ENCODE assay signal across 10 cellular contexts in the genomic region with DNA sequence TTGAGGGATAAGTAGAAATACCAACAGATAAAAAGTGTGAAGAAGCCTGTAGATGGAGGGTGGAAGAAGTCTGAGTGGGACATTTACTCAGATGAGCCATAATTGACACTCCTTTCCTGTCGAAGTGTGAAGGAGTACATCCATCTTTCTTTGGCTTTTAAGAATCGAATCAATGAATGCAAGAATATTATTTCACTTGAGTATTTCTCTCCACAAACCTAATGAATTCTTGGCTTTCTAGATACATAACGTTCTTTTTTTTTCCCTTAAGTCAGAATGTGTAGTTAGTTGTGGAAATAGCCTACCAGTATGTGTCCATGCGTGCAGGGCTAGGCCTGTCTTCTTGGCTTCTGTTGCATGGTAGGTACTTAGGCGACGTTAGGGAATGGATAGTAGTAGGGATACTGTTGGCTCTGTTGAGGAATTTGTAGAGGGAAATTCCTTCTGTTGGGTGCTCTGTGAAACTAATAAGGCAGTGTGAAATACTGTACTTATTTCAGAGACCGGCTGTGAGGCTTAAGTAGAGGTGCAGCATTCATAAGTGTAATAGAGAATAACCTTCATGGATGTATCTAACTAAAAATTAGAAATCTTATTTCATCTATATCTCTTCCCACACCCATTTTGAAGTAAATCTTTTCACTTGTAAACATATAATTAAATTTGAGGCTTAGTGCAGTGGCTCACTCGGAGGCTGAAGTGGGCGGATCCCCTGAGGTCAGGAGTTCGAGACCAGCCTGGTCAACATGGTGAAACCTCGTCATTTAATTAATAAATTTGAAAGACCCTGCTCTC. TPM values are rescaled to one million over a fixed set of nuclear protein-coding genes. Genes with fewer than 3 reads are reported as not detected.
A peak's percentile ranks its signal among the peaks of the same experiment; 100 is the strongest.
DNase-seq lines count a peak whose midpoint lies in the region; ATAC-seq, FAIRE-seq and TF ChIP-seq lines count a peak whose summit lies in the region.
"Had no signal": no experiment of that assay in that cellular context is flagged by ENCODE, and none has a peak within 500 bp of the region (broad histone marks: within the 10 kb centered on the region; RNA-seq: fewer than 3 reads in every experiment).

No MANE protein-coding gene starts in this region.

- no peak overlapping the region for H3K14ac ChIP-seq in mesenchymal stem cell (ENCODE audit: low read length in 2 of 2)

- no peak overlapping the region for H3K4ac ChIP-seq in mesenchymal stem cell (ENCODE audit: low read depth in 1 of 2, low read length in 2 of 2)

- in situ Hi-C loops in K562 (cut with MboI) = loop anchor here (10.0 kb wide), 1 partner anchor 131 kb away; no protein-coding TSS in a partner anchor

- H3K9ac ChIP-seq in K562 (ENCODE audit: insufficient read depth in 1 of 2, low read depth in 2 of 2, low read length in 2 of 2) (peak overlapping the region; percentile 92 to 100), mesenchymal stem cell (ENCODE audit: low read length) (peak overlapping the region; percentile 99), kidney (ENCODE audit: low read length in 2 of 2) (peak overlapping the region in 1 of 2 donors; percentile 89)

- H2AFZ ChIP-seq in K562 (ENCODE audit: low read depth, low read length) (no peak overlapping the region), mesenchymal stem cell (ENCODE audit: low read depth, low read length) (no peak overlapping the region)

- peaks cover 25% of the 10 kb centered on the region for H3K79me1 ChIP-seq in mesenchymal stem cell (replicated peaks; ENCODE audit: low read length, poor library complexity, severe bottlenecking)

- FAIRE-seq in K562 (lab: Jason Lieb, UNC) = no peak
- FAIRE-seq in kidney (lab: Jason Lieb, UNC) = no peak

- no peak for TF ChIP-seq EP300 in K562 (IDR thresholded peaks at IDR 0.05; ENCODE audit: low read length)

- CTCF ChIA-PET in A673 (lab: Charles Lee) = no interaction called here
- CTCF ChIA-PET in K562 (lab: Yijun Ruan, JAX; ENCODE audit: low intra/inter-chr PET ratio) = no interaction called here

- H3K4me1 ChIP-seq in A673 (ENCODE audit: insufficient read depth, low read length, poor library complexity, severe bottlenecking) = peaks cover 40% of the 10 kb centered on the region
- H3K4me1 ChIP-seq in K562 (replicated peaks in 1 of 2; ENCODE audit: control insufficient read depth in 2 of 2, insufficient read depth in 2 of 2, low read length in 2 of 2) = peaks cover 28 to 38% of the 10 kb centered on the region in 2 experiments
- peaks cover 26% of the 10 kb centered on the region for H3K4me1 ChIP-seq in mesenchymal stem cell (ENCODE audit: control insufficient read depth, insufficient read depth, low read depth, low read length)
- peaks cover 16 to 35% of the 10 kb centered on the region in 2 donors for H3K4me1 ChIP-seq in kidney (ENCODE audit: control insufficient read depth in 1 of 2, insufficient read depth in 1 of 2, low read depth in 1 of 2, low read length in 2 of 2)

- 4% methylated on average over 11 of the region's 11 CpGs for WGBS in K562 (ENCODE audit: insufficient coverage, low coverage, missing lambda C conversion rate)
- WGBS in mesenchymal stem cell = 56% methylated on average over 8 of the region's 11 CpGs

- BruUV-seq in A673 (replicated peaks; lab: Mats Ljungman, UMichigan) (no TSS peak), K562 (replicated peaks; lab: Mats Ljungman, UMichigan) (no TSS peak)

- TF ChIP-seq CTCF in A673 (conservative IDR thresholded peaks at IDR 0.05; ENCODE audit: low read depth, low read length) (no peak), HFF-Myc (IDR thresholded peaks at IDR 0.05; ENCODE audit: low read depth, low read length, missing control alignments) (no peak), K562 (IDR thresholded peaks at IDR 0.05 in 2 of 3, conservative IDR thresholded peaks at IDR 0.05 in 1 of 3; ENCODE audit: insufficient read depth in 2 of 3, low read depth in 1 of 3, low read length in 3 of 3) (no peak), kidney (IDR thresholded peaks at IDR 0.05; ENCODE audit: borderline replicate concordance, extremely low read depth, insufficient read depth) (no peak)

- 0 out of 2 replicates have a peak, but pooled peaks have one; percentile 3 for TF ChIP-seq POLR2A in K562 (conservative IDR thresholded peaks at IDR 0.05)

- H3K79me2 ChIP-seq in K562 (ENCODE audit: control insufficient read depth, insufficient read depth, low read length) = peaks cover 68% of the 10 kb centered on the region

- H3K27ac ChIP-seq in A673 (ENCODE audit: low read depth, low read length, poor library complexity, severe bottlenecking) (peak overlapping the region; percentile 99), K562 (ENCODE audit: extremely low read depth, low read depth, low read length) (peak overlapping the region; percentile 98), mesenchymal stem cell (ENCODE audit: low read length, poor library complexity, severe bottlenecking) (no peak overlapping the region), kidney (ENCODE audit: low read depth in 2 of 2, low read length in 2 of 2) (no peak overlapping the region)

- H3K27me3 ChIP-seq in A673 (replicated peaks; ENCODE audit: insufficient read depth, low read depth, low read length, poor library complexity) (no peaks in the 10 kb centered on the region), K562 (ENCODE audit: control insufficient read depth in 2 of 2, insufficient read depth in 2 of 2, low read length in 2 of 2) (no peaks in the 10 kb centered on the region; a peak in 1 of 5 replicates), mesenchymal stem cell (ENCODE audit: control insufficient read depth in 1 of 2, insufficient read depth in 1 of 2, low read length in 2 of 2) (no peaks in the 10 kb centered on the region)
- H3K27me3 ChIP-seq: adrenal gland had no signal

- H2BK5ac ChIP-seq in mesenchymal stem cell (ENCODE audit: low read depth, low read length, poor library complexity, severe bottlenecking) = no peak overlapping the region

- no peaks in the 10 kb centered on the region for H3K9me1 ChIP-seq in K562 (ENCODE audit: control insufficient read depth, insufficient read depth, low read length)

- DNase-seq in A673 (ENCODE audit: low spot score) = no peak
- no peak for DNase-seq in HFF-Myc (ENCODE audit: extremely low read depth, low read depth)
- no peak for DNase-seq in K562 (ENCODE audit: extremely low read depth in 1 of 4, low spot score in 3 of 4)
- DNase-seq in mesenchymal stem cell = no peak
- no peak for DNase-seq in GF-D8 (lab: John Stamatoyannopoulos, UW)
- no peak for DNase-seq in stimulated activated naive CD4-positive, alpha-beta T cell (lab: John Stamatoyannopoulos, UW)
- no peak for DNase-seq in NK-92 treated with Interleukin-12 subunit alpha and Interleukin-12 subunit beta, amount 100 ng/mL, for 24 hours (lab: John Stamatoyannopoulos, UW)
- DNase-seq in kidney = no peak
- DNase-seq: adrenal gland, NCI-H1092 had no signal

- H3K4me3 ChIP-seq in A673 (ENCODE audit: low read depth, low read length, poor library complexity, severe bottlenecking) (peak overlapping the region; percentile 68), HFF-Myc (replicated peaks; ENCODE audit: low read depth, low read length) (peak overlapping the region; percentile 87), K562 (peak overlapping the region; percentile 93), mesenchymal stem cell (ENCODE audit: insufficient read depth in 1 of 2, low read depth in 1 of 2, low read length in 2 of 2) (peak overlapping the region in 1 of 2 experiments; percentile 91), kidney (ENCODE audit: low read length in 2 of 2) (peak overlapping the region in 1 of 2 donors; percentile 94)

- H3K18ac ChIP-seq in mesenchymal stem cell (ENCODE audit: low read depth in 1 of 2, low read length in 2 of 2) = no peak overlapping the region

- intact Hi-C loops in A673 (cut with micrococcal nuclease; ENCODE audit: unreplicated experiment) = no loop called here
- intact Hi-C loops in K562 (cut with micrococcal nuclease) = loop anchor here (10.0 kb wide), 1 partner anchor 301 kb away; no protein-coding TSS in a partner anchor
- intact Hi-C loops in kidney (cut with DNase I) = no loop called here

- no peak overlapping the region for H4K8ac ChIP-seq in mesenchymal stem cell (ENCODE audit: low read length)

- POLR2A ChIA-PET in A673 (lab: Charles Lee; ENCODE audit: low non-redundant PET) = no interaction called here
- POLR2A ChIA-PET in K562 (lab: Yijun Ruan, JAX) = interaction anchor here (0.6 to 8.1 kb wide), 9 partner anchors 8 to 1758 kb away, joined by 3 to 90 read pairs (median 12); a partner anchor contains a TSS

- H4K91ac ChIP-seq in mesenchymal stem cell (ENCODE audit: low read length) = no peak overlapping the region

- no peaks in the 10 kb centered on the region for H3K9me3 ChIP-seq in A673 (ENCODE audit: low read depth, low read length, poor library complexity, severe bottlenecking)
- no peaks in the 10 kb centered on the region for H3K9me3 ChIP-seq in K562 (replicated peaks; ENCODE audit: control insufficient read depth, insufficient read depth, low read depth, low read length)
- no peaks in the 10 kb centered on the region for H3K9me3 ChIP-seq in mesenchymal stem cell (ENCODE audit: control insufficient read depth, low read length)
- no peaks in the 10 kb centered on the region for H3K9me3 ChIP-seq in kidney (ENCODE audit: control insufficient read depth in 1 of 2, low read length in 2 of 2)
- H3K9me3 ChIP-seq: adrenal gland had no signal

- peak overlapping the region; percentile 99 for H3K4me2 ChIP-seq in K562 (ENCODE audit: insufficient read depth, low read length)
- peak overlapping the region; percentile 69 for H3K4me2 ChIP-seq in mesenchymal stem cell (ENCODE audit: low read length, poor library complexity, severe bottlenecking)

- H2BK12ac ChIP-seq in mesenchymal stem cell (ENCODE audit: low read length in 2 of 2) = no peak overlapping the region

- H3K23ac ChIP-seq in mesenchymal stem cell (ENCODE audit: low read length in 2 of 2) = no peak overlapping the region

- no peak overlapping the region for H2BK15ac ChIP-seq in mesenchymal stem cell (ENCODE audit: low read depth, poor library complexity, severe bottlenecking)

- no peak overlapping the region for H2AK5ac ChIP-seq in mesenchymal stem cell (ENCODE audit: low read length, severe bottlenecking)

- H3K36me3 ChIP-seq in A673 (ENCODE audit: insufficient read depth, low read length, poor library complexity, severe bottlenecking) (peaks cover 55% of the 10 kb centered on the region), K562 (ENCODE audit: control insufficient read depth, insufficient read depth, low read length) (peaks cover 76% of the 10 kb centered on the region), mesenchymal stem cell (ENCODE audit: control insufficient read depth in 1 of 2, insufficient read depth in 2 of 2, low read depth in 1 of 2, low read length in 2 of 2) (peaks cover 38 to 67% of the 10 kb centered on the region in 2 experiments), kidney (ENCODE audit: control insufficient read depth in 1 of 2, insufficient read depth in 2 of 2, low read length in 2 of 2) (peaks cover 13 to 29% of the 10 kb centered on the region in 2 donors)

- H2BK120ac ChIP-seq in mesenchymal stem cell (ENCODE audit: low read depth, low read length) = no peak overlapping the region

- peaks cover 42% of the 10 kb centered on the region for H4K20me1 ChIP-seq in K562 (replicated peaks; ENCODE audit: control insufficient read depth, insufficient read depth, low read length)

- no peak for TF ChIP-seq RAD21 in K562 (CRISPR knock-in tag; conservative IDR thresholded peaks at IDR 0.05 in 1 of 2, IDR thresholded peaks at IDR 0.05 in 1 of 2)

- no peak for ATAC-seq in K562

RNA-seq across cellular contexts. Expression of a gene that starts 1.5 kb away (rescaled TPM):
- total RNA-seq in A673 (2021) (1,781 and 1,852 TPM in 2 replicates), K562 (2014; rRNA removed) (7,421 and 7,756 TPM in 2 replicates), K562 (2014; rRNA removed; fragmentation: Illumina TruSeq; extraction: Trizol) (8,131 and 8,358 TPM in 2 replicates), K562 (2015; rRNA removed; fragmentation: Illumina TruSeq; extraction: Trizol) (6,830 and 6,840 TPM in 2 replicates), K562 (2021) (5,023 and 5,547 TPM in 2 replicates), kidney (1,706 TPM)
- total RNA-seq in K562 (2011; cell fraction: chromatin; rRNA removed; ENCODE audit: low replicate concordance) = 573 and 845 TPM in 2 replicates
- 1,781 and 2,022 TPM in 2 replicates for total RNA-seq in K562 (2011; cell fraction: nucleolus; rRNA removed)
- total RNA-seq in K562 (2011; cell fraction: nucleoplasm; rRNA removed) = 2,244 and 4,596 TPM in 2 replicates
- polyA plus RNA-seq in K562 (2011; rRNA removed) (10,924 and 13,776 TPM in 2 replicates), K562 (2014; fragmentation: Illumina TruSeq; extraction: Trizol) (6,410 and 6,519 TPM in 2 replicates), K562 (2014; fragmentation: Nextera tagmentation; extraction: Ambion mirVana) (over 10,000 TPM; 14,899 to 17,516 TPM), K562 (2014; rRNA removed) (10,223 and 10,563 TPM in 2 replicates), kidney (ENCODE audit: insufficient read depth, low read depth, low replicate concordance) (2,618 TPM)
- polyA plus RNA-seq in K562 (2011; cell fraction: cytosol; rRNA removed) = 9,974 and 14,279 TPM in 2 replicates
- 3,080 and 5,551 TPM in 2 replicates for polyA plus RNA-seq in K562 (2011; cell fraction: nucleus; rRNA removed)
- 10,450 and 11,249 TPM in 2 replicates for polyA plus RNA-seq in K562 (2012)
- polyA minus RNA-seq in K562 (2011; rRNA and poly(A)+ RNA removed) = 5,821 and 6,481 TPM in 2 replicates
- 1,459 and 1,756 TPM in 2 replicates for polyA minus RNA-seq in K562 (2011; cell fraction: cytosol; rRNA and poly(A)+ RNA removed)
- 337 and 777 TPM in 2 replicates for polyA minus RNA-seq in K562 (2011; cell fraction: nucleus; rRNA and poly(A)+ RNA removed)
- polyA plus RNA-seq in mesenchymal stem cell (2013, experiment 1 of 2) = 6,369 TPM
- 6,579 TPM for polyA plus RNA-seq in mesenchymal stem cell (2013, experiment 2 of 2)

RNA-seq across cellular contexts. Expression of a gene that starts 1.6 kb away (rescaled TPM):
- total RNA-seq in A673 (2021) (58.2 and 60.8 TPM in 2 replicates), K562 (2014; rRNA removed) (40.2 and 41.7 TPM in 2 replicates), K562 (2014; rRNA removed; fragmentation: Illumina TruSeq; extraction: Trizol) (37.6 and 38.0 TPM in 2 replicates), K562 (2015; rRNA removed; fragmentation: Illumina TruSeq; extraction: Trizol) (37.0 and 40.9 TPM in 2 replicates), K562 (2021) (60.2 and 67.1 TPM in 2 replicates), kidney (64.4 TPM)
- 400 and 717 TPM in 2 replicates for total RNA-seq in K562 (2011; cell fraction: chromatin; rRNA removed; ENCODE audit: low replicate concordance)
- 323 and 336 TPM in 2 replicates for total RNA-seq in K562 (2011; cell fraction: nucleolus; rRNA removed)
- 335 and 348 TPM in 2 replicates for total RNA-seq in K562 (2011; cell fraction: nucleoplasm; rRNA removed)
- polyA plus RNA-seq in K562 (2011; rRNA removed) (103 and 149 TPM in 2 replicates), K562 (2014; fragmentation: Illumina TruSeq; extraction: Trizol) (71.9 and 84.9 TPM in 2 replicates), K562 (2014; fragmentation: Nextera tagmentation; extraction: Ambion mirVana) (10 to 100 TPM; 24.4 to 37.6 TPM), K562 (2014; rRNA removed) (68.2 and 69.7 TPM in 2 replicates), kidney (ENCODE audit: insufficient read depth, low read depth, low replicate concordance) (35.8 TPM)
- 129 and 132 TPM in 2 replicates for polyA plus RNA-seq in K562 (2011; cell fraction: cytosol; rRNA removed)
- 844 and 952 TPM in 2 replicates for polyA plus RNA-seq in K562 (2011; cell fraction: nucleus; rRNA removed)
- polyA plus RNA-seq in K562 (2012) = 56.6 and 77.5 TPM in 2 replicates
- 149 and 152 TPM in 2 replicates for polyA minus RNA-seq in K562 (2011; rRNA and poly(A)+ RNA removed)
- polyA minus RNA-seq in K562 (2011; cell fraction: cytosol; rRNA and poly(A)+ RNA removed) = 43.4 and 43.6 TPM in 2 replicates
- 174 and 254 TPM in 2 replicates for polyA minus RNA-seq in K562 (2011; cell fraction: nucleus; rRNA and poly(A)+ RNA removed)
- 30.7 TPM for polyA plus RNA-seq in mesenchymal stem cell (2013, experiment 1 of 2)
- 29.4 TPM for polyA plus RNA-seq in mesenchymal stem cell (2013, experiment 2 of 2)

RNA-seq across cellular contexts. Expression of a gene that starts 3.6 kb away (rescaled TPM):
- total RNA-seq in A673 (2021) (4.0 TPM in 2 replicates), K562 (2014; rRNA removed) (1.3 and 2.6 TPM in 2 replicates), K562 (2014; rRNA removed; fragmentation: Illumina TruSeq; extraction: Trizol) (0.35 and 0.36 TPM in 2 replicates), K562 (2015; rRNA removed; fragmentation: Illumina TruSeq; extraction: Trizol) (0.94 and 1.2 TPM in 2 replicates), K562 (2021) (1.2 and 1.8 TPM in 2 replicates), kidney (20.2 TPM)
- total RNA-seq in K562 (2011; cell fraction: chromatin; rRNA removed; ENCODE audit: low replicate concordance) = 1.4 and 7.8 TPM in 2 replicates
- total RNA-seq in K562 (2011; cell fraction: nucleolus; rRNA removed) = 9.2 and 10.9 TPM in 2 replicates
- total RNA-seq in K562 (2011; cell fraction: nucleoplasm; rRNA removed) = 3.7 and 4.7 TPM in 2 replicates
- polyA plus RNA-seq in K562 (2011; rRNA removed) (0.42 and 0.61 TPM in 2 replicates), K562 (2014; fragmentation: Illumina TruSeq; extraction: Trizol) (0.33 and 0.60 TPM in 2 replicates), K562 (2014; fragmentation: Nextera tagmentation; extraction: Ambion mirVana) (under 1 TPM in 1 of 2 experiments, not detected in 1; 0.11 TPM), K562 (2014; rRNA removed) (0.65 and 0.98 TPM in 2 replicates), kidney (ENCODE audit: insufficient read depth, low read depth, low replicate concordance) (14.0 TPM)
- 0.34 and 1.3 TPM in 2 replicates for polyA plus RNA-seq in K562 (2011; cell fraction: cytosol; rRNA removed)
- 0.83 and 1.4 TPM in 2 replicates for polyA plus RNA-seq in K562 (2011; cell fraction: nucleus; rRNA removed)
- polyA plus RNA-seq in K562 (2012) = 1.2 and 2.5 TPM in 2 replicates
- polyA minus RNA-seq in K562 (2011; rRNA and poly(A)+ RNA removed) = 0.60 and 0.74 TPM in 2 replicates
- 0.67 and 1.6 TPM in 2 replicates for polyA minus RNA-seq in K562 (2011; cell fraction: cytosol; rRNA and poly(A)+ RNA removed)
- polyA minus RNA-seq in K562 (2011; cell fraction: nucleus; rRNA and poly(A)+ RNA removed) = 8.3 and 8.6 TPM in 2 replicates
- polyA plus RNA-seq in mesenchymal stem cell (2013, experiment 1 of 2) = 2.8 TPM
- 3.1 TPM for polyA plus RNA-seq in mesenchymal stem cell (2013, experiment 2 of 2)

RNA-seq across cellular contexts. Expression of a gene that starts 15.7 kb away (rescaled TPM):
- 85.1 and 97.9 TPM in 2 replicates for total RNA-seq in A673 (2021)
- total RNA-seq in K562 (2011; cell fraction: chromatin; rRNA removed; ENCODE audit: low replicate concordance) = 140 and 282 TPM in 2 replicates
- total RNA-seq in K562 (2011; cell fraction: nucleolus; rRNA removed) = 158 and 186 TPM in 2 replicates
- total RNA-seq in K562 (2011; cell fraction: nucleoplasm; rRNA removed) = 84.4 and 113 TPM in 2 replicates
- total RNA-seq in K562 (2014; rRNA removed) = 139 and 160 TPM in 2 replicates
- total RNA-seq in K562 (2014; rRNA removed; fragmentation: Illumina TruSeq; extraction: Trizol) = 69.9 and 87.1 TPM in 2 replicates
- total RNA-seq in K562 (2015; rRNA removed; fragmentation: Illumina TruSeq; extraction: Trizol) = 146 TPM in 2 replicates
- 108 and 117 TPM in 2 replicates for total RNA-seq in K562 (2021)
- 51.8 and 80.5 TPM in 2 replicates for polyA plus RNA-seq in K562 (2011; rRNA removed)
- polyA plus RNA-seq in K562 (2011; cell fraction: cytosol; rRNA removed) = 64.4 and 91.4 TPM in 2 replicates
- 147 and 197 TPM in 2 replicates for polyA plus RNA-seq in K562 (2011; cell fraction: nucleus; rRNA removed)
- polyA plus RNA-seq in K562 (2012) = 79.7 and 86.5 TPM in 2 replicates
- polyA plus RNA-seq in K562 (2014; fragmentation: Illumina TruSeq; extraction: Trizol) = 83.4 and 93.1 TPM in 2 replicates
- 10 to 100 TPM in 1 of 2 experiments, 1 to 10 TPM in 1; 8.9 to 27.6 TPM for polyA plus RNA-seq in K562 (2014; fragmentation: Nextera tagmentation; extraction: Ambion mirVana)
- 89.3 and 113 TPM in 2 replicates for polyA plus RNA-seq in K562 (2014; rRNA removed)
- polyA minus RNA-seq in K562 (2011; rRNA and poly(A)+ RNA removed) = 75.9 and 79.2 TPM in 2 replicates
- 80.6 and 85.6 TPM in 2 replicates for polyA minus RNA-seq in K562 (2011; cell fraction: cytosol; rRNA and poly(A)+ RNA removed)
- polyA minus RNA-seq in K562 (2011; cell fraction: nucleus; rRNA and poly(A)+ RNA removed) = 74.7 and 86.1 TPM in 2 replicates
- polyA plus RNA-seq in mesenchymal stem cell (2013, experiment 1 of 2) = 66.3 TPM
- polyA plus RNA-seq in mesenchymal stem cell (2013, experiment 2 of 2) = 59.2 TPM
- 40.3 TPM for total RNA-seq in kidney
- polyA plus RNA-seq in kidney (ENCODE audit: insufficient read depth, low read depth, low replicate concordance) = 46.5 TPM

RNA-seq across cellular contexts. Expression of a gene that starts 16.1 kb away (rescaled TPM):
- total RNA-seq in A673 (2021) (70.0 and 83.4 TPM in 2 replicates), K562 (2014; rRNA removed) (292 and 358 TPM in 2 replicates), K562 (2014; rRNA removed; fragmentation: Illumina TruSeq; extraction: Trizol) (216 and 230 TPM in 2 replicates), K562 (2015; rRNA removed; fragmentation: Illumina TruSeq; extraction: Trizol) (236 and 241 TPM in 2 replicates), K562 (2021) (150 and 172 TPM in 2 replicates), kidney (46.8 TPM)
- 67.5 and 110 TPM in 2 replicates for total RNA-seq in K562 (2011; cell fraction: chromatin; rRNA removed; ENCODE audit: low replicate concordance)
- 84.5 and 92.7 TPM in 2 replicates for total RNA-seq in K562 (2011; cell fraction: nucleolus; rRNA removed)
- 89.2 and 96.6 TPM in 2 replicates for total RNA-seq in K562 (2011; cell fraction: nucleoplasm; rRNA removed)
- polyA plus RNA-seq in K562 (2011; rRNA removed) (125 and 200 TPM in 2 replicates), K562 (2014; fragmentation: Illumina TruSeq; extraction: Trizol) (301 and 322 TPM in 2 replicates), K562 (2014; fragmentation: Nextera tagmentation; extraction: Ambion mirVana) (1 to 10 TPM; 6.8 to 8.7 TPM), K562 (2014; rRNA removed) (472 and 475 TPM in 2 replicates), kidney (ENCODE audit: insufficient read depth, low read depth, low replicate concordance) (159 TPM)
- 76.6 and 97.7 TPM in 2 replicates for polyA plus RNA-seq in K562 (2011; cell fraction: cytosol; rRNA removed)
- polyA plus RNA-seq in K562 (2011; cell fraction: nucleus; rRNA removed) = 182 and 189 TPM in 2 replicates
- 199 and 305 TPM in 2 replicates for polyA plus RNA-seq in K562 (2012)
- polyA minus RNA-seq in K562 (2011; rRNA and poly(A)+ RNA removed) = 62.1 and 76.4 TPM in 2 replicates
- 33.4 and 35.0 TPM in 2 replicates for polyA minus RNA-seq in K562 (2011; cell fraction: cytosol; rRNA and poly(A)+ RNA removed)
- 42.8 and 58.6 TPM in 2 replicates for polyA minus RNA-seq in K562 (2011; cell fraction: nucleus; rRNA and poly(A)+ RNA removed)
- polyA plus RNA-seq in mesenchymal stem cell (2013, experiment 1 of 2) = 52.4 TPM
- 52.8 TPM for polyA plus RNA-seq in mesenchymal stem cell (2013, experiment 2 of 2)

Comparison
In these comparisons a context has a peak if more than half of its experiments do, and no peak if none do; other contexts are left out.
1. H3K27ac ChIP-seq: peak in A673 (single experiment) and K562 (single experiment); none in mesenchymal stem cell (single experiment) and kidney (0 of 2).